Comparison of ENCODE assay signal across 9 cellular contexts in genomic region chr4:93764647-93765246, GRCh38.
DNase-seq lines count a peak whose midpoint lies in the region; ATAC-seq and TF ChIP-seq lines count a peak whose summit lies in the region.
"Had no signal": no experiment of that assay in that cellular context is flagged by ENCODE, and none has a peak within 500 bp of the region (broad histone marks: within the 10 kb centered on the region; RNA-seq: fewer than 3 reads in every experiment).

No MANE protein-coding gene starts in this region.

- H3K36me3 ChIP-seq in KMS-11 (ENCODE audit: insufficient read depth) (no peaks in the 10 kb centered on the region), SK-N-SH (replicated peaks in 1 of 2; ENCODE audit: control insufficient read depth in 1 of 2, insufficient read depth in 2 of 2, low read length in 1 of 2) (no peaks in the 10 kb centered on the region)
- H3K36me3 ChIP-seq: BLaER1 treated with 17β-estradiol and CSF1 and Interleukin-3, amounts not matched to agents 10 nM and 100 nM had no signal

- H3F3A ChIP-seq in SK-N-SH (replicated peaks; ENCODE audit: insufficient read depth): no peaks in the 10 kb centered on the region

- peak; percentile 89 for TF ChIP-seq CTCF in KMS-11 (conservative IDR thresholded peaks at IDR 0.05; ENCODE audit: low read depth, low read length)
- TF ChIP-seq CTCF in SK-N-SH (IDR thresholded peaks at IDR 0.05): peak; percentile 95
- peak; percentile 62 for TF ChIP-seq CTCF in fibroblast of villous mesenchyme (IDR thresholded peaks at IDR 0.05; ENCODE audit: insufficient read depth, low read depth, low read length)

- H3K9ac ChIP-seq in KMS-11: no peak overlapping the region
- H3K9ac ChIP-seq in SK-N-SH: no peak overlapping the region
- H3K9ac ChIP-seq: BLaER1 treated with 17β-estradiol and CSF1 and Interleukin-3, amounts not matched to agents 10 nM and 100 nM had no signal

- H3K4me2 ChIP-seq in KMS-11 (no peak overlapping the region), SK-N-SH (no peak overlapping the region)
- H3K4me2 ChIP-seq: BLaER1 treated with 17β-estradiol and CSF1 and Interleukin-3, amounts not matched to agents 10 nM and 100 nM had no signal

- 1% methylated on average over 5 of the region's 5 CpGs for WGBS in SK-N-SH (ENCODE audit: low lambda C conversion rate)

- H3K79me2 ChIP-seq in KMS-11 (ENCODE audit: insufficient read depth, low read depth) (no peaks in the 10 kb centered on the region), SK-N-SH (ENCODE audit: insufficient read depth) (no peaks in the 10 kb centered on the region)

- ATAC-seq in GM21619 (IDR thresholded peaks at IDR 0.05; ENCODE audit: unreplicated experiment) (peak; percentile 76), sciatic nerve (peak; percentile 58), HG02840 (IDR thresholded peaks at IDR 0.05; ENCODE audit: low FRiP score, unreplicated experiment) (no peak)

- peak; percentile 96 for TF ChIP-seq RAD21 in SK-N-SH (IDR thresholded peaks at IDR 0.05; ENCODE audit: low read length)

- TF ChIP-seq EP300 in SK-N-SH (IDR thresholded peaks at IDR 0.05; ENCODE audit: borderline replicate concordance in 1 of 2, low read depth in 1 of 2, low read length in 1 of 2): no peak

- H3K27me3 ChIP-seq in KMS-11 (ENCODE audit: insufficient read depth, low read depth): no peaks in the 10 kb centered on the region
- no peaks in the 10 kb centered on the region for H3K27me3 ChIP-seq in SK-N-SH (ENCODE audit: insufficient read depth)
- H3K27me3 ChIP-seq: BLaER1 treated with 17β-estradiol and CSF1 and Interleukin-3, amounts not matched to agents 10 nM and 100 nM had no signal

- CTCF ChIA-PET in SK-N-SH (lab: Yijun Ruan, JAX): interaction anchor here (0.6 to 5.1 kb wide), 11 partner anchors 9 to 607 kb away, joined by 3 to 35 read pairs (median 3); no protein-coding TSS in a partner anchor

- H3K4me3 ChIP-seq in KMS-11 (IDR thresholded peaks at IDR 0.05; ENCODE audit: insufficient read depth, low read depth, low read length) (no peak overlapping the region), SK-N-SH (ENCODE audit: low read depth in 2 of 2, low read length in 1 of 2) (no peak overlapping the region), fibroblast of villous mesenchyme (ENCODE audit: low read depth, low read length) (no peak overlapping the region)
- H3K4me3 ChIP-seq: BLaER1 treated with 17β-estradiol and CSF1 and Interleukin-3, amounts not matched to agents 10 nM and 100 nM had no signal

- intact Hi-C loops in sciatic nerve (cut with DNase I): no loop called here

- POLR2A ChIA-PET in SK-N-SH (lab: Yijun Ruan, JAX): no interaction called here

- no peaks in the 10 kb centered on the region for H3K9me3 ChIP-seq in SK-N-SH
- H3K9me3 ChIP-seq: BLaER1 treated with 17β-estradiol and CSF1 and Interleukin-3, amounts not matched to agents 10 nM and 100 nM had no signal

- H2AFZ ChIP-seq in KMS-11 (ENCODE audit: low read depth) (no peak overlapping the region; the same call in 1 of the 2 replicates), SK-N-SH (ENCODE audit: low read depth) (no peak overlapping the region)

- no peaks in the 10 kb centered on the region for H3K9me2 ChIP-seq in SK-N-SH

- H4K20me1 ChIP-seq in KMS-11 (ENCODE audit: insufficient read depth) (no peaks in the 10 kb centered on the region), SK-N-SH (ENCODE audit: insufficient read depth) (no peaks in the 10 kb centered on the region)
- H4K20me1 ChIP-seq: BLaER1 treated with 17β-estradiol and CSF1 and Interleukin-3, amounts not matched to agents 10 nM and 100 nM had no signal

- H3K27ac ChIP-seq in KMS-11 (no peak overlapping the region), SK-N-SH (ENCODE audit: low read depth in 2 of 2, low read length in 1 of 2) (no peak overlapping the region)
- H3K27ac ChIP-seq: BLaER1 treated with 17β-estradiol and CSF1 and Interleukin-3, amounts not matched to agents 10 nM and 100 nM had no signal

- DNase-seq in NCI-H1105 treated with DMSO at 0.1 percent for 48 hours (lab: John Stamatoyannopoulos, UW) (peak; percentile 24), NCI-H1105 (lab: John Stamatoyannopoulos, UW) (no peak), SK-N-SH (peak; percentile 33), fibroblast of villous mesenchyme (ENCODE audit: low read depth) (peak; percentile 42), sciatic nerve (ENCODE audit: low spot score) (no peak)

- H3K4me1 ChIP-seq in KMS-11 (ENCODE audit: low read depth, poor library complexity, severe bottlenecking) (no peaks in the 10 kb centered on the region), SK-N-SH (ENCODE audit: control insufficient read depth in 1 of 2, insufficient read depth in 2 of 2, low read depth in 1 of 2, low read length in 1 of 2) (peaks cover 0 to 4% of the 10 kb centered on the region in 2 experiments; a peak in 2 of 4 replicates)

TF ChIP-seq in SK-N-SH, 30 proteins besides CTCF, POLR2A, EP300 and RAD21:
- TF ChIP-seq TCF12 (IDR thresholded peaks at IDR 0.05) (no peak), NRF1 (IDR thresholded peaks at IDR 0.05; ENCODE audit: low read depth, low read length) (no peak), SIN3A (IDR thresholded peaks at IDR 0.05; ENCODE audit: borderline replicate concordance, low read depth, low read length) (no peak), REST (IDR thresholded peaks at IDR 0.05; ENCODE audit: low read depth, low read length) (no peak), SMC3 (IDR thresholded peaks at IDR 0.05; ENCODE audit: low read depth, low read length) (peak; percentile 74)
TF ChIP-seq in SK-N-SH: peak in this region for 1.

Comparison
In these comparisons a context has a peak if more than half of its experiments do, and no peak if none do; other contexts are left out.
1. DNase-seq: peak in NCI-H1105 treated with DMSO at 0.1 percent for 48 hours (single experiment), SK-N-SH (single experiment) and fibroblast of villous mesenchyme (single experiment); none in NCI-H1105 (single experiment) and sciatic nerve (single experiment).
2. Peak in every context shown above with its lines, with median percentiles within 50 percentile points of each other: CTCF ChIP-seq.